ENCODE assay signal across 16 cellular contexts in the genomic region with DNA sequence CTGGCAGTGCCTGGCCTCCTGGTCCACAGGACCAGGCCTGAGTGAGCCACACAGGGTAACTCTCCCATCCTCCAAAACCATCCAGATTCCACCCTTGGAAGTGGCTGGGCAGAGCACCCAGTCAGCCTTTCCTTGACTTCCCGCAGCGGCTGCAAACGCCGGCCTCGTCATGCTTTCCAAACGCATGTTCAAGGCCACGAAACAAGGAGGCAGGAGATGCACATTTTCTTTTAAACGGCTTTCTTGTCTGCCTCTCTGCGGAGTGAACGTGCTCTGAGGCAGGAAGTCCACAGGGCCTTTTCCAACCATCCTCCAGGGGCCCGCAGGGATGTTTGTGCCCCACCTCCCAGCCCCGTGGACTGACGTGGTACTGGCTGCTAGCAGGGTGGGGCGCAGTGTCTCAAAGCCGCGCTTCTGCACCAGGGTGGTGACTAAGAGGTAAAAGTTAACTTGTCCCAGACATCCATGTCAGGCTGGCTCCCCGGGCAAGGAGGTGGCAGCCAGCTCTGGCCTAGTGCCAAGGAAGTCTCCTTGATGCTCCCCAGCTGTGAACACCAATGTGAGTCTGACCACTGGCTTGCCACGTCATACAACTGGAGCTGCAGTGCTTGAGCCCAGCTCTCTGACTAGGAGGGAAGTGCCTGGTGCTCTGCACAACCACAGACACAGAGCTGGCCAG. TPM values are rescaled to one million over a fixed set of nuclear protein-coding genes. Genes with fewer than 3 reads are reported as not detected.
DNase-seq lines count a peak whose midpoint lies in the region; ATAC-seq, FAIRE-seq and TF ChIP-seq lines count a peak whose summit lies in the region.
"Had no signal": no experiment of that assay in that cellular context is flagged by ENCODE, and none has a peak within 500 bp of the region (broad histone marks: within the 10 kb centered on the region; RNA-seq: fewer than 3 reads in every experiment).

No MANE protein-coding gene starts in this region.

- FAIRE-seq in HepG2 (lab: Jason Lieb, UNC): no peak
- FAIRE-seq in urothelium cell line (lab: Jason Lieb, UNC): peak; percentile 100

- TF ChIP-seq EP300 in HepG2 (IDR thresholded peaks at IDR 0.05; ENCODE audit: low read depth in 2 of 2, low read length in 2 of 2): no peak
- no peak for TF ChIP-seq EP300 in HepG2 (CRISPR knock-in tag; IDR thresholded peaks at IDR 0.05; ENCODE audit: borderline replicate concordance)
- TF ChIP-seq EP300 in transverse colon (IDR thresholded peaks at IDR 0.05; ENCODE audit: low read depth): no peak

- no peaks in the 10 kb centered on the region for H4K20me1 ChIP-seq in HepG2 (ENCODE audit: insufficient read depth, low read length)

- no peak overlapping the region for H3K9ac ChIP-seq in HepG2 (ENCODE audit: insufficient read depth, low read depth, low read length)
- H3K9ac ChIP-seq: neural progenitor cell had no signal

- POLR2A ChIA-PET in HepG2 (lab: Yijun Ruan, JAX): no interaction called here

- H2AFZ ChIP-seq in HepG2 (ENCODE audit: low read length): no peak overlapping the region
- H2AFZ ChIP-seq: neural progenitor cell had no signal

- no peaks in the 10 kb centered on the region for H3K79me2 ChIP-seq in HepG2 (ENCODE audit: insufficient read depth, low read length)

- H3K27ac ChIP-seq in HepG2 (ENCODE audit: extremely low read length, insufficient read depth, low read length) (no peak overlapping the region), right lobe of liver (no peak overlapping the region), transverse colon (no peak overlapping the region)
- H3K27ac ChIP-seq: esophagus muscularis mucosa, neural progenitor cell had no signal

- WGBS in HepG2 (ENCODE audit: low lambda C conversion rate): 32% methylated on average over 10 of the region's 18 CpGs
- 71% methylated on average over 5 of the region's 18 CpGs for WGBS in right lobe of liver (ENCODE audit: insufficient coverage, low coverage, low lambda C conversion rate, missing lambda C conversion rate)
- WGBS in transverse colon (ENCODE audit: low coverage in 1 of 2), 2 donors: 67% methylated on average over 18 of the region's 18 CpGs; no CpG with 5 or more reads in 1 of the 2 donors

- no peak for TF ChIP-seq CTCF in HepG2 (CRISPR knock-in tag; IDR thresholded peaks at IDR 0.05)
- no peak for TF ChIP-seq CTCF in right lobe of liver (IDR thresholded peaks at IDR 0.05)
- TF ChIP-seq CTCF in fibroblast of pulmonary artery (IDR thresholded peaks at IDR 0.05; ENCODE audit: low read length, missing control alignments): no peak
- no peak for TF ChIP-seq CTCF in transverse colon (IDR thresholded peaks at IDR 0.05)
- no peak for TF ChIP-seq CTCF in mucosa of descending colon (IDR thresholded peaks at IDR 0.05)

- H3K27me3 ChIP-seq in HepG2 (ENCODE audit: control insufficient read depth in 1 of 2, insufficient read depth in 2 of 2, low read length in 2 of 2) (0 out of 5 replicates have a peak, but pooled peaks cover 2 to 4% of the 10 kb centered on the region in 2 experiments), right lobe of liver (no peaks in the 10 kb centered on the region), transverse colon (peaks cover 10% of the 10 kb centered on the region)
- H3K27me3 ChIP-seq: neural progenitor cell had no signal

- intact Hi-C loops in HepG2 (cut with micrococcal nuclease; ENCODE audit: unreplicated experiment) (no loop called here), right lobe of liver (cut with DNase I) (loop anchor here (5.0 to 10.0 kb wide), 3 partner anchors 66 to 234 kb away; no protein-coding TSS in a partner anchor), transverse colon (cut with DNase I; ENCODE audit: low total_unique reads) (loop anchor here (10.0 kb wide), 1 partner anchor 234 kb away; no protein-coding TSS in a partner anchor), mucosa of descending colon (cut with DNase I, micrococcal nuclease) (loop anchor here in 1 of 2 donors (10.0 kb wide), 1 partner anchor 64 kb away; no protein-coding TSS in a partner anchor)

- no peak for TF ChIP-seq POLR2A in HepG2 (IDR thresholded peaks at IDR 0.05; ENCODE audit: insufficient read depth in 1 of 2, low read depth in 2 of 2, low read length in 2 of 2)
- no peak for TF ChIP-seq POLR2A in right lobe of liver (IDR thresholded peaks at IDR 0.05)
- no peak for TF ChIP-seq POLR2A in transverse colon (IDR thresholded peaks at IDR 0.05)

- DNase-seq in HepG2 (ENCODE audit: low spot score) (no peak), right lobe of liver (no peak), fibroblast of pulmonary artery (ENCODE audit: low read depth) (peak; percentile 54), urothelium cell line (ENCODE audit: low spot score) (peak; percentile 93), transverse colon (no peak), mucosa of descending colon (no peak), anterior cingulate cortex (lab: John Stamatoyannopoulos, UW) (no peak)
- DNase-seq: activated CD4-positive, alpha-beta T cell treated with anti-CD3 and anti-CD28 coated beads for 4 hours; central memory CD4-positive, alpha-beta T cell; left colon; NCI-H146; NCI-H82 had no signal

- BruUV-seq in HepG2 (replicated peaks; lab: Mats Ljungman, UMichigan): no TSS peak

- H3K4me3 ChIP-seq in HepG2 (replicated peaks in 1 of 3; ENCODE audit: insufficient read depth in 1 of 3, low read depth in 2 of 3, low read length in 3 of 3): no peak overlapping the region
- no peak overlapping the region for H3K4me3 ChIP-seq in right lobe of liver
- no peak overlapping the region for H3K4me3 ChIP-seq in fibroblast of pulmonary artery (replicated peaks; ENCODE audit: low read depth, low read length)
- H3K4me3 ChIP-seq in transverse colon: no peak overlapping the region
- no peak overlapping the region for H3K4me3 ChIP-seq in mucosa of descending colon
- H3K4me3 ChIP-seq: esophagus muscularis mucosa, neural progenitor cell had no signal

- CTCF ChIA-PET in HepG2 (lab: Yijun Ruan, JAX; ENCODE audit: low intra/inter-chr PET ratio, low total read pairs): no interaction called here

- no peak for TF ChIP-seq RAD21 in HepG2 (CRISPR knock-in tag; IDR thresholded peaks at IDR 0.05)

- in situ Hi-C loops in HepG2 (cut with HindIII; ENCODE audit: extremely low pct_ligation_motif_present, low pct_unique_long_range_greater_than_20kb): loop anchor here (5.0 kb wide), 2 partner anchors 66 to 231 kb away; no protein-coding TSS in a partner anchor
- in situ Hi-C loops in transverse colon (cut with MboI; ENCODE audit: low pct_ligation_motif_present in 1 of 4, low pct_unique_long_range_greater_than_20kb in 1 of 4, low sequenced_read_pairs in 3 of 4): loop anchor here in 3 of 4 donors (5.0 to 10.0 kb wide), 2 partner anchors 64 to 66 kb away; no protein-coding TSS in a partner anchor

- no peak overlapping the region for H3K4me2 ChIP-seq in HepG2 (ENCODE audit: low read depth, low read length)
- H3K4me2 ChIP-seq: neural progenitor cell had no signal

- H3K36me3 ChIP-seq in HepG2 (replicated peaks in 1 of 2; ENCODE audit: control insufficient read depth in 1 of 2, insufficient read depth in 2 of 2, low read length in 2 of 2): no peaks in the 10 kb centered on the region
- no peaks in the 10 kb centered on the region for H3K36me3 ChIP-seq in right lobe of liver
- H3K36me3 ChIP-seq in transverse colon: no peaks in the 10 kb centered on the region
- H3K36me3 ChIP-seq in mucosa of descending colon (ENCODE audit: low read depth): no peaks in the 10 kb centered on the region
- H3K36me3 ChIP-seq: esophagus muscularis mucosa, neural progenitor cell had no signal

- H3K4me1 ChIP-seq in HepG2 (ENCODE audit: insufficient read depth, low read length) (no peaks in the 10 kb centered on the region), right lobe of liver (no peaks in the 10 kb centered on the region), transverse colon (no peaks in the 10 kb centered on the region), mucosa of descending colon (ENCODE audit: low read depth) (no peaks in the 10 kb centered on the region)
- H3K4me1 ChIP-seq: esophagus muscularis mucosa, neural progenitor cell had no signal

- H3K9me3 ChIP-seq in HepG2 (ENCODE audit: low read length) (no peaks in the 10 kb centered on the region), right lobe of liver (no peaks in the 10 kb centered on the region), transverse colon (no peaks in the 10 kb centered on the region), mucosa of descending colon (no peaks in the 10 kb centered on the region)
- H3K9me3 ChIP-seq: esophagus muscularis mucosa had no signal

- no peak for ATAC-seq in HepG2
- no peak for ATAC-seq in right lobe of liver
- ATAC-seq in SK-N-SH treated with all-trans-retinoic acid at 6 μM for 48 hours: peak; percentile 78
- ATAC-seq in mucosa of descending colon: no peak
- ATAC-seq: left colon had no signal

TF ChIP-seq in HepG2, 621 proteins besides CTCF, POLR2A, EP300 and RAD21 (continues in another document):
- no peak for TF ChIP-seq ZNF772 (CRISPR knock-in tag; IDR thresholded peaks at IDR 0.05)

TF ChIP-seq in SK-N-SH treated with all-trans-retinoic acid at 6 μM for 48 hours, 23 proteins besides CTCF, POLR2A, EP300 and RAD21 (continues in another document):
- TF ChIP-seq ESRRG (CRISPR knock-in tag; IDR thresholded peaks at IDR 0.05): no peak
- TF ChIP-seq ZFP30 (CRISPR knock-in tag; IDR thresholded peaks at IDR 0.05): no peak

RNA-seq across cellular contexts. Expression of a gene that starts 45.0 kb away (rescaled TPM):
- total RNA-seq in HepG2 (2016; rRNA removed; fragmentation: Illumina TruSeq; extraction: Trizol): not detected in 2 replicates
- not detected in 2 replicates for total RNA-seq in HepG2 (2016; cell fraction: cytosol; rRNA removed; fragmentation: Illumina TruSeq; extraction: Trizol; ENCODE audit: low read depth)
- not detected in 2 replicates for total RNA-seq in HepG2 (2016; cell fraction: insoluble cytoplasmic fraction; rRNA removed; fragmentation: Illumina TruSeq; extraction: Trizol)
- not detected in 2 replicates for total RNA-seq in HepG2 (2016; cell fraction: membrane; rRNA removed; fragmentation: Illumina TruSeq; extraction: Trizol)
- not detected in 2 replicates for total RNA-seq in HepG2 (2016; cell fraction: nucleus; rRNA removed; fragmentation: Illumina TruSeq; extraction: Trizol)
- not detected in 2 replicates for polyA plus RNA-seq in HepG2 (2011; rRNA removed)
- polyA plus RNA-seq in HepG2 (2011; cell fraction: cytosol; rRNA removed): not detected in 2 replicates
- not detected in 2 replicates for polyA plus RNA-seq in HepG2 (2011; cell fraction: nucleus; rRNA removed)
- not detected in 2 replicates for polyA plus RNA-seq in HepG2 (2012)
- not detected in 2 replicates for polyA plus RNA-seq in HepG2 (2016; cell fraction: cytosol; fragmentation: Illumina TruSeq; extraction: Trizol; ENCODE audit: low read depth)
- polyA plus RNA-seq in HepG2 (2016; cell fraction: insoluble cytoplasmic fraction; fragmentation: Illumina TruSeq; extraction: Trizol; ENCODE audit: low read depth): not detected in 2 replicates
- polyA plus RNA-seq in HepG2 (2016; cell fraction: membrane; fragmentation: Illumina TruSeq; extraction: Trizol; ENCODE audit: low read depth): not detected in 2 replicates
- polyA plus RNA-seq in HepG2 (2016; cell fraction: nucleus; fragmentation: Illumina TruSeq; extraction: Trizol; ENCODE audit: insufficient read depth, low read depth): not detected in 2 replicates
- polyA minus RNA-seq in HepG2 (2011; rRNA and poly(A)+ RNA removed; ENCODE audit: low replicate concordance): not detected in 2 replicates
- not detected in 2 replicates for polyA minus RNA-seq in HepG2 (2011; cell fraction: cytosol; rRNA and poly(A)+ RNA removed)
- not detected in 2 replicates for polyA minus RNA-seq in HepG2 (2011; cell fraction: nucleus; rRNA and poly(A)+ RNA removed)
- total RNA-seq in right lobe of liver: under 1 TPM in 2 of 6 experiments, not detected in 4; 0.09 to 0.25 TPM
- 1 to 10 TPM in 3 of 4 donors, under 1 TPM in 1; 0.60 to 3.7 (median 2.0) TPM for total RNA-seq in transverse colon
- total RNA-seq in mucosa of descending colon: 10 to 100 TPM in 1 of 3 donors, under 1 TPM in 2; 0.20 to 10.8 (median 0.22) TPM
- total RNA-seq: G401 had no signal

Comparison
In these comparisons a context has a peak if more than half of its experiments do, and no peak if none do; other contexts are left out.
1. DNase-seq: peak in fibroblast of pulmonary artery (single experiment) and urothelium cell line (single experiment); none in HepG2 (single experiment), right lobe of liver (0 of 3), transverse colon (single experiment), mucosa of descending colon (0 of 3) and anterior cingulate cortex (0 of 58).